16 cellular contexts compared by ENCODE assay signal in the genomic region with DNA sequence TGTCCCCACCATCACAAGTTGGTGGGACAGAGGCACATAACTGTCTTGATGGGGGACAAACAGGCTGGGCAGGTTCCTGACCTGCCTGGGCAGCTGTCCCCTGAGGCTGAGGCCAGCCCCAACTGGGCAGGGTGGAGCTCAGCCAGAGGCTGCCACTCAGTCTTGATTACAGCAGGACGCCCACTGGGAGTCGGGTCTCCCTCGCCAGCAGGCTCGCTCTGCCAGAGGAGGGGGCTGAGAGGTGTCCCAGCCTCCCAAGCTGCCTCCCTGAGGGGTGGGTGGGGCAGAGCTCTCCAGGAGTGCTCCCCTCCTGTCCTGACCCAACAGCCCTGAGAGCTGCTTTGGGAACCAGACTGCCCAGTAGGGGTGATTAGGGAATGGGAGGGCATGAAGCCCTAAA. TPM values are rescaled to one million over a fixed set of nuclear protein-coding genes. Genes with fewer than 3 reads are reported as not detected.
DNase-seq lines count a peak whose midpoint lies in the region; ATAC-seq and TF ChIP-seq lines count a peak whose summit lies in the region.
"Had no signal": no experiment of that assay in that cellular context is flagged by ENCODE, and none has a peak within 500 bp of the region (broad histone marks: within the 10 kb centered on the region; RNA-seq: fewer than 3 reads in every experiment).

No MANE protein-coding gene starts in this region.

- ATAC-seq in T-cell (replicated peaks in 1 of 4) (no peak), gastroesophageal sphincter (no peak), HG03280 (IDR thresholded peaks at IDR 0.05; ENCODE audit: unreplicated experiment) (no peak)
- ATAC-seq: left lobe of liver had no signal

- no peak for TF ChIP-seq POLR2A in gastroesophageal sphincter (IDR thresholded peaks at IDR 0.05)

- peak overlapping the region in 2 of 3 donors; percentile 43 to 50 for H3K9ac ChIP-seq in skeletal muscle tissue (ENCODE audit: low read depth in 1 of 3, low read length in 3 of 3)

- POLR2A ChIA-PET in T-cell (lab: Charles Lee): no interaction called here

- H3K9me3 Mint-ChIP-seq in T-cell (no peaks in the 10 kb centered on the region), HFFc6 (no peaks in the 10 kb centered on the region)

- 85% methylated on average over 4 of the region's 4 CpGs; no CpG with 5 or more reads in 1 of the 2 donors for WGBS in gastroesophageal sphincter (ENCODE audit: low coverage in 1 of 2), 2 donors

- H3K4me1 ChIP-seq in gastroesophageal sphincter (peaks cover 0 to 63% (median 23%) of the 10 kb centered on the region in 3 donors), skeletal muscle tissue (ENCODE audit: control insufficient read depth in 3 of 3, insufficient read depth in 3 of 3, low read length in 3 of 3) (peaks cover 44 to 59% (median 46%) of the 10 kb centered on the region in 3 donors)

- H3K27me3 ChIP-seq in gastroesophageal sphincter: no peaks in the 10 kb centered on the region
- no peaks in the 10 kb centered on the region for H3K27me3 ChIP-seq in skeletal muscle tissue (ENCODE audit: control insufficient read depth in 3 of 3, insufficient read depth in 3 of 3, low read length in 3 of 3)
- H3K27me3 ChIP-seq: hepatocyte had no signal

- no peak for TF ChIP-seq EP300 in gastroesophageal sphincter (IDR thresholded peaks at IDR 0.05)

- H3K36me3 ChIP-seq in gastroesophageal sphincter: peaks cover 0 to 8% of the 10 kb centered on the region in 2 donors
- H3K36me3 ChIP-seq in skeletal muscle tissue (ENCODE audit: control insufficient read depth in 3 of 3, insufficient read depth in 3 of 3, low read length in 3 of 3): peaks cover 2 to 9% (median 9%) of the 10 kb centered on the region in 3 donors

- CTCF ChIA-PET in T-cell (lab: Charles Lee): no interaction called here

- H3K4me3 Mint-ChIP-seq in T-cell (peak overlapping the region in 1 of 3 donors; percentile 9), HFFc6 (no peak overlapping the region)

- TF ChIP-seq CTCF in gastroesophageal sphincter (IDR thresholded peaks at IDR 0.05) (no peak), HFFc6 (IDR thresholded peaks at IDR 0.05) (no peak)

- H3K4me1 Mint-ChIP-seq in T-cell (peaks cover 63 to 70% (median 65%) of the 10 kb centered on the region in 3 donors), HFFc6 (ENCODE audit: low read depth) (peaks cover 64% of the 10 kb centered on the region)

- H3K9me3 ChIP-seq in gastroesophageal sphincter: no peaks in the 10 kb centered on the region
- no peaks in the 10 kb centered on the region for H3K9me3 ChIP-seq in skeletal muscle tissue (ENCODE audit: control insufficient read depth in 3 of 3, low read length in 3 of 3)

- H3K27ac ChIP-seq in gastroesophageal sphincter (peak overlapping the region in 3 of 4 donors; percentile 54 to 90 (median 62)), skeletal muscle tissue (ENCODE audit: low read depth, low read length) (peak overlapping the region; percentile 78)
- H3K27ac ChIP-seq: hepatocyte had no signal

- H3K27ac Mint-ChIP-seq in T-cell: peak overlapping the region; percentile 59 to 72
- H3K27ac Mint-ChIP-seq in HFFc6: no peak overlapping the region

- peak; percentile 26 for DNase-seq in NCI-H146 (lab: John Stamatoyannopoulos, UW)
- DNase-seq in NCI-H146 treated with DMSO at 0.1 percent for 48 hours (lab: John Stamatoyannopoulos, UW; ENCODE audit: unreplicated experiment): no peak
- DNase-seq in T-cell: no peak
- DNase-seq in HFFc6: no peak
- DNase-seq in NCI-H1092 treated with DMSO at 0.1 percent for 48 hours (lab: John Stamatoyannopoulos, UW): no peak
- DNase-seq: 8988T; activated CD4-positive, alpha-beta T cell treated with anti-CD3 and anti-CD28 coated beads, Interleukin-2, amount 50 U/mL, for 1 hour; activated effector memory CD4-positive, alpha-beta T cell treated with anti-CD3 and anti-CD28 coated beads, Interleukin-2, amount 50 U/mL, for 16 hours; caudate nucleus; NCI-H1092; T-helper 1 cell had no signal

- H3K27me3 Mint-ChIP-seq in T-cell: no peaks in the 10 kb centered on the region
- no peaks in the 10 kb centered on the region; the same call in 1 of the 2 replicates for H3K27me3 Mint-ChIP-seq in HFFc6 (ENCODE audit: insufficient read depth)

- no peak overlapping the region for H3K4me3 ChIP-seq in gastroesophageal sphincter
- no peak overlapping the region for H3K4me3 ChIP-seq in skeletal muscle tissue (ENCODE audit: low read length in 3 of 3)
- H3K4me3 ChIP-seq: hepatocyte had no signal

- H3K36me3 Mint-ChIP-seq in T-cell: peaks cover 4% of the 10 kb centered on the region
- peaks cover 11% of the 10 kb centered on the region for H3K36me3 Mint-ChIP-seq in HFFc6 (ENCODE audit: low read depth)

RNA-seq across cellular contexts. Expression of gene CAMK2G, which starts 1.8 kb away (rescaled TPM):
- 10 to 100 TPM; 50.6 to 59.9 (median 55.5) TPM for total RNA-seq in T-cell
- total RNA-seq in gastroesophageal sphincter: 100 to 1,000 TPM in 3 of 4 donors, 10 to 100 TPM in 1; 82.3 to 207 (median 155) TPM
- 16.2 TPM for total RNA-seq in skeletal muscle tissue
- 10 to 100 TPM; 24.6 to 33.1 (median 28.1) TPM for total RNA-seq in HFFc6 (2021; fragmentation: NEBNext Ultra II Directional; extraction: Animal tissue kit (Norgen Biotek cat#: 25700))

RNA-seq across cellular contexts. Expression of gene PLAU, which starts 34.8 kb away (rescaled TPM):
- total RNA-seq in T-cell (1 to 10 TPM in 2 of 5 donors, under 1 TPM in 1, not detected in 2; 0.63 to 1.1 (median 1.1) TPM), gastroesophageal sphincter (10 to 100 TPM in 1 of 4 donors, 1 to 10 TPM in 3; 1.1 to 43.3 (median 8.3) TPM), skeletal muscle tissue (21.4 TPM)
- total RNA-seq in HFFc6 (2021; fragmentation: NEBNext Ultra II Directional; extraction: Animal tissue kit (Norgen Biotek cat#: 25700)): 10 to 100 TPM; 14.0 to 25.5 (median 24.0) TPM
